Comparison of ENCODE assay signal across 9 cellular contexts in the genomic region with DNA sequence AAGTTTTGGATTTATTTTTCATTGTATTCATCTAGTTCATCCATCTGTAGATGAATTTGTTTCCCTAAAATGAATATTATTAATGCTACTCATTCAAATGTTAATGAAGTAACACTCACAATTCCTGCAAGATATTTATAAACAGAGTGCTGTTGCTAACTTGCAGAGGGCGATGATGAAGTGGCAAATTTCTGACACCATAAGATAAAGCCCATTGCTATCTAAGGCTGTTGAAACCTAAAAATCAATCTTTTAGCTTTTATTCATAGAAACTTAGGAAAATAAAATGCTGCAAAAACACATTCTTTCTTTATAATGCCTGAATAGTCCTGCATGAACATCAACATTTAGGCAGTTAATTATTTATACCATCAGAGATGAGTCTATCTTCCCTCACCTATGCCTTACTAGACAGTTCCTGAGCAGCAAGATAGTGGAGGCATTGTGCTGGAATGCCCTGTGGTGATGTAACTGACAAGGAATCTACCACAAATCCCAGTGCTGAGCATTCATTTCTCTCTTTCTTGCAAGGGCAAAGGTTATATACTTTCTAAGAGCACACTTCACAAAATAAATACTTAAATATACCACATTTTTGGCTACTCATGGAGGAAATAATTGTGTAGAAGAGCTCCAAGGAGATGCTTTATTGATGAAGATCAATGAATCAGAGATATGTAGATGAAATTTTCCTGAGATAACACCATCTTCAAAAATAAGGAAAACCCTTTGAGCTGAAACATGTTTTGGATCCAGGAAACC. TPM values are rescaled to one million over a fixed set of nuclear protein-coding genes. Genes with fewer than 3 reads are reported as not detected.
A peak's percentile ranks its signal among the peaks of the same experiment; 100 is the strongest.
DNase-seq lines count a peak whose midpoint lies in the region; ATAC-seq and TF ChIP-seq lines count a peak whose summit lies in the region.
"Had no signal": no experiment of that assay in that cellular context is flagged by ENCODE, and none has a peak within 500 bp of the region (broad histone marks: within the 10 kb centered on the region; RNA-seq: fewer than 3 reads in every experiment).

No MANE protein-coding gene starts in this region.

- no peak overlapping the region for H3K4me3 ChIP-seq in RWPE2 (ENCODE audit: severe bottlenecking)
- no peak overlapping the region for H3K4me3 ChIP-seq in fibroblast of pulmonary artery (replicated peaks; ENCODE audit: low read depth, low read length)
- H3K4me3 ChIP-seq in smooth muscle cell: no peak overlapping the region
- H3K4me3 ChIP-seq: heart right ventricle had no signal

- H3F3A ChIP-seq in smooth muscle cell (ENCODE audit: low read depth): no peaks in the 10 kb centered on the region

- H4K20me1 ChIP-seq in smooth muscle cell (ENCODE audit: low read depth): no peaks in the 10 kb centered on the region

- TF ChIP-seq CTCF in RWPE2 (IDR thresholded peaks at IDR 0.05; ENCODE audit: poor library complexity, severe bottlenecking) (no peak), fibroblast of pulmonary artery (IDR thresholded peaks at IDR 0.05; ENCODE audit: low read length, missing control alignments) (no peak), smooth muscle cell (IDR thresholded peaks at IDR 0.05; ENCODE audit: borderline replicate concordance, insufficient read depth, poor library complexity, severe bottlenecking) (no peak)

- H3K27me3 ChIP-seq in RWPE2 (ENCODE audit: insufficient read depth, poor library complexity, severe bottlenecking) (no peaks in the 10 kb centered on the region), smooth muscle cell (ENCODE audit: low read depth) (no peaks in the 10 kb centered on the region)
- H3K27me3 ChIP-seq: heart right ventricle had no signal

- H3K36me3 ChIP-seq in RWPE2 (ENCODE audit: low read depth): no peaks in the 10 kb centered on the region
- no peaks in the 10 kb centered on the region for H3K36me3 ChIP-seq in smooth muscle cell (ENCODE audit: low read depth)
- H3K36me3 ChIP-seq: heart right ventricle had no signal

- H3K27ac ChIP-seq in RWPE2 (ENCODE audit: poor library complexity, severe bottlenecking): peak overlapping the region; percentile 47
- H3K27ac ChIP-seq in smooth muscle cell (ENCODE audit: low read depth): peak overlapping the region; percentile 90
- H3K27ac ChIP-seq: heart right ventricle had no signal

- no peaks in the 10 kb centered on the region for H3K36me3 Mint-ChIP-seq in activated T-helper 1 cell treated with anti-CD3 and anti-CD28 coated beads, Interleukin-12 subunit alpha, Interleukin-12 subunit beta, Interleukin-2, Interleukin-4 antibody, amounts not matched to agents 30 ng/mL and 10 ng/mL and 1 ng/mL, durations not matched to agents 14 hours and 24 hours and 36 hours (ENCODE audit: low read depth)

- H3K4me2 ChIP-seq in smooth muscle cell: peak overlapping the region; percentile 56

- H3K27ac Mint-ChIP-seq in activated T-helper 1 cell treated with anti-CD3 and anti-CD28 coated beads, Interleukin-12 subunit alpha, Interleukin-12 subunit beta, Interleukin-2, Interleukin-4 antibody, amounts not matched to agents 30 ng/mL and 10 ng/mL and 1 ng/mL, durations not matched to agents 14 hours and 24 hours and 36 hours: no peak overlapping the region

- no peak overlapping the region for H2AFZ ChIP-seq in smooth muscle cell (ENCODE audit: low read depth)

- H3K79me2 ChIP-seq in smooth muscle cell (ENCODE audit: low read depth): no peaks in the 10 kb centered on the region

- peak overlapping the region; percentile 76 for H3K9ac ChIP-seq in smooth muscle cell (ENCODE audit: low read depth)

- no peak overlapping the region for H3K4me3 Mint-ChIP-seq in activated T-helper 1 cell treated with anti-CD3 and anti-CD28 coated beads, Interleukin-12 subunit alpha, Interleukin-12 subunit beta, Interleukin-2, Interleukin-4 antibody, amounts not matched to agents 30 ng/mL and 10 ng/mL and 1 ng/mL, durations not matched to agents 14 hours and 24 hours and 36 hours

- ATAC-seq in RWPE2 (ENCODE audit: low read depth) (peak; percentile 84), GM18517 (IDR thresholded peaks at IDR 0.05; ENCODE audit: unreplicated experiment) (no peak)
- ATAC-seq in activated CD4-positive, CD25-positive, alpha-beta regulatory T cell treated with anti-CD3 and anti-CD28 coated beads, Interleukin-2, amount 50 U/mL, for 24 hours: no peak
- ATAC-seq: heart right ventricle had no signal

- 56% methylated on average over 1 of the region's 1 CpG for WGBS in smooth muscle cell (ENCODE audit: low lambda C conversion rate)

- DNase-seq in HCEC 1CT (peak; percentile 88), RWPE2 (ENCODE audit: low spot score) (no peak), fibroblast of pulmonary artery (ENCODE audit: low read depth) (peak; percentile 62), smooth muscle cell (lab: John Stamatoyannopoulos, UW; ENCODE audit: unreplicated experiment) (no peak)
- no peak for DNase-seq in activated T-helper 1 cell treated with anti-CD3 and anti-CD28 coated beads, Interleukin-12 subunit alpha, Interleukin-12 subunit beta, Interleukin-2, Interleukin-4 antibody, amounts not matched to agents 30 ng/mL and 10 ng/mL and 1 ng/mL, durations not matched to agents 14 hours and 24 hours and 36 hours (ENCODE audit: low spot score)
- DNase-seq: heart right ventricle had no signal

- H3K4me1 ChIP-seq in RWPE2 (ENCODE audit: insufficient read depth, poor library complexity, severe bottlenecking) (peaks cover 12% of the 10 kb centered on the region), smooth muscle cell (ENCODE audit: low read depth) (peaks cover 7% of the 10 kb centered on the region)
- H3K4me1 ChIP-seq: heart right ventricle had no signal

- H3K9me3 Mint-ChIP-seq in activated T-helper 1 cell treated with anti-CD3 and anti-CD28 coated beads, Interleukin-12 subunit alpha, Interleukin-12 subunit beta, Interleukin-2, Interleukin-4 antibody, amounts not matched to agents 30 ng/mL and 10 ng/mL and 1 ng/mL, durations not matched to agents 14 hours and 24 hours and 36 hours: no peaks in the 10 kb centered on the region

- no peaks in the 10 kb centered on the region for H3K4me1 Mint-ChIP-seq in activated T-helper 1 cell treated with anti-CD3 and anti-CD28 coated beads, Interleukin-12 subunit alpha, Interleukin-12 subunit beta, Interleukin-2, Interleukin-4 antibody, amounts not matched to agents 30 ng/mL and 10 ng/mL and 1 ng/mL, durations not matched to agents 14 hours and 24 hours and 36 hours (ENCODE audit: low read depth)

- intact Hi-C loops in activated T-helper 1 cell treated with anti-CD3 and anti-CD28 coated beads, Interleukin-12 subunit alpha, Interleukin-12 subunit beta, Interleukin-2, Interleukin-4 antibody, amounts not matched to agents 30 ng/mL and 10 ng/mL and 1 ng/mL, durations not matched to agents 14 hours and 24 hours and 36 hours (cut with micrococcal nuclease): no loop called here

- H3K9me3 ChIP-seq in RWPE2 (ENCODE audit: severe bottlenecking) (no peaks in the 10 kb centered on the region), smooth muscle cell (replicated peaks; ENCODE audit: low read depth) (no peaks in the 10 kb centered on the region)

- H3K27me3 Mint-ChIP-seq in activated T-helper 1 cell treated with anti-CD3 and anti-CD28 coated beads, Interleukin-12 subunit alpha, Interleukin-12 subunit beta, Interleukin-2, Interleukin-4 antibody, amounts not matched to agents 30 ng/mL and 10 ng/mL and 1 ng/mL, durations not matched to agents 14 hours and 24 hours and 36 hours (ENCODE audit: insufficient read depth): peaks cover 2% of the 10 kb centered on the region

RNA-seq across cellular contexts. Expression of a gene that starts 57.6 kb away (rescaled TPM):
- total RNA-seq in smooth muscle cell: not detected in 2 replicates
- not detected in 2 replicates for polyA plus RNA-seq in smooth muscle cell
- not detected in 2 replicates for total RNA-seq in activated T-helper 1 cell treated with anti-CD3 and anti-CD28 coated beads, Interleukin-12 subunit alpha, Interleukin-12 subunit beta, Interleukin-2, Interleukin-4 antibody, amounts not matched to agents 30 ng/mL and 10 ng/mL and 1 ng/mL, durations not matched to agents 14 hours and 24 hours and 36 hours
- total RNA-seq: activated CD8-positive, alpha-beta memory T cell treated with anti-CD3 and anti-CD28 coated beads for 36 hours; heart right ventricle had no signal
- polyA plus RNA-seq: heart right ventricle had no signal

Comparison
In these comparisons a context has a peak if more than half of its experiments do, and no peak if none do; other contexts are left out.
1. DNase-seq: peak in HCEC 1CT (single experiment) and fibroblast of pulmonary artery (single experiment); none in RWPE2 (single experiment), smooth muscle cell (single experiment) and activated T-helper 1 cell treated with anti-CD3 and anti-CD28 coated beads, Interleukin-12 subunit alpha, Interleukin-12 subunit beta, Interleukin-2, Interleukin-4 antibody, amounts not matched to agents 30 ng/mL and 10 ng/mL and 1 ng/mL, durations not matched to agents 14 hours and 24 hours and 36 hours (single experiment).